In genomic region chr1:244849189-244849866, GRCh38 we compare ENCODE assay signal across 20 cellular contexts. TPM values are rescaled to one million over a fixed set of nuclear protein-coding genes. Genes with fewer than 3 reads are reported as not detected.
DNase-seq lines count a peak whose midpoint lies in the region; ATAC-seq, FAIRE-seq and TF ChIP-seq lines count a peak whose summit lies in the region.
"Had no signal": no experiment of that assay in that cellular context is flagged by ENCODE, and none has a peak within 500 bp of the region (broad histone marks: within the 10 kb centered on the region; RNA-seq: fewer than 3 reads in every experiment).

No MANE protein-coding gene starts in this region.

- H3K79me2 ChIP-seq in Karpas-422 (ENCODE audit: low read length): peaks cover 46% of the 10 kb centered on the region

- no peak overlapping the region for H3K4me3 ChIP-seq in Karpas-422 (ENCODE audit: low read length)
- H3K4me3 ChIP-seq: Peyer's patch, uterus had no signal

- no peak for ATAC-seq in CD4-positive, alpha-beta T cell (ENCODE audit: poor library complexity)
- ATAC-seq in left colon: peak; percentile 15
- ATAC-seq in GM21529 (IDR thresholded peaks at IDR 0.05; ENCODE audit: unreplicated experiment): no peak
- ATAC-seq: stimulated activated naive B cell treated with anti-CD40 and anti-IgM and Interleukin-4, amounts not matched to agents 10 μg/mL and 1 μg/mL and 100 μg/mL, for 72 hours; WTC11 had no signal

- no peak for FAIRE-seq in urothelium cell line (lab: Jason Lieb, UNC)
- FAIRE-seq: colon, small intestine had no signal

- H3K9me3 ChIP-seq in CD4-positive, alpha-beta T cell (ENCODE audit: control insufficient read depth, low read length): no peaks in the 10 kb centered on the region
- no peaks in the 10 kb centered on the region for H3K9me3 ChIP-seq in Karpas-422 (ENCODE audit: low read length)
- H3K9me3 ChIP-seq: Peyer's patch, uterus had no signal

- peaks cover 98% of the 10 kb centered on the region for H3K36me3 Mint-ChIP-seq in CD4-positive, alpha-beta T cell (ENCODE audit: low read depth)

- H2AFZ ChIP-seq in Karpas-422 (ENCODE audit: low read length): no peak overlapping the region

- H3K4me1 ChIP-seq in Karpas-422 (ENCODE audit: low read length): no peaks in the 10 kb centered on the region
- H3K4me1 ChIP-seq: uterus had no signal

- peak overlapping the region; percentile 60 for H3K27ac Mint-ChIP-seq in CD4-positive, alpha-beta T cell
- H3K27ac Mint-ChIP-seq: stimulated activated naive B cell treated with anti-CD40 and anti-IgM and Interleukin-4, amounts not matched to agents 10 μg/mL and 1 μg/mL and 100 μg/mL, for 72 hours had no signal

- no peak overlapping the region for H3K4me3 Mint-ChIP-seq in CD4-positive, alpha-beta T cell
- H3K4me3 Mint-ChIP-seq: stimulated activated naive B cell treated with anti-CD40 and anti-IgM and Interleukin-4, amounts not matched to agents 10 μg/mL and 1 μg/mL and 100 μg/mL, for 72 hours; WTC11 had no signal

- DNase-seq in CD4-positive, alpha-beta T cell: no peak
- DNase-seq in NAMALWA (ENCODE audit: low spot score) (peak; percentile 10), left colon (no peak), NCI-H187 (lab: John Stamatoyannopoulos, UW) (no peak), Karpas-422 (no peak), urothelium cell line (ENCODE audit: low spot score) (no peak)
- DNase-seq: amniotic stem cell; DMS79; mesendoderm; MM.1S; NCI-H2081 treated with DMSO at 0.1 percent for 48 hours; NCI-H774; Peyer's patch; stimulated activated naive B cell treated with anti-CD40 and anti-IgM and Interleukin-4, amounts not matched to agents 10 μg/mL and 1 μg/mL and 100 μg/mL, for 72 hours; uterus had no signal

- TF ChIP-seq CTCF in 22Rv1 (IDR thresholded peaks at IDR 0.05): no peak
- TF ChIP-seq CTCF in CD4-positive, alpha-beta T cell (IDR thresholded peaks at IDR 0.05): no peak

- intact Hi-C loops in CD4-positive, alpha-beta T cell (cut with DNase I, micrococcal nuclease): no loop called here
- intact Hi-C loops in left colon (cut with DNase I, micrococcal nuclease): no loop called here

- H3K9me3 Mint-ChIP-seq in CD4-positive, alpha-beta T cell: no peaks in the 10 kb centered on the region
- H3K9me3 Mint-ChIP-seq: stimulated activated naive B cell treated with anti-CD40 and anti-IgM and Interleukin-4, amounts not matched to agents 10 μg/mL and 1 μg/mL and 100 μg/mL, for 72 hours; WTC11 had no signal

- H3K4me1 Mint-ChIP-seq in CD4-positive, alpha-beta T cell (ENCODE audit: low read depth): peaks cover 89% of the 10 kb centered on the region

- no peaks in the 10 kb centered on the region for H3K27me3 Mint-ChIP-seq in CD4-positive, alpha-beta T cell
- H3K27me3 Mint-ChIP-seq: stimulated activated naive B cell treated with anti-CD40 and anti-IgM and Interleukin-4, amounts not matched to agents 10 μg/mL and 1 μg/mL and 100 μg/mL, for 72 hours had no signal

- H3K4me2 ChIP-seq in Karpas-422 (ENCODE audit: low read depth, low read length, poor library complexity, severe bottlenecking): no peak overlapping the region

- H3K9me2 ChIP-seq in Karpas-422 (replicated peaks; ENCODE audit: insufficient read depth, low read length): no peaks in the 10 kb centered on the region

- POLR2A ChIA-PET in CD4-positive, alpha-beta T cell (lab: Charles Lee): interaction anchor here (0.9 to 22.6 kb wide), 3 partner anchors 9 to 193 kb away, joined by 3 to 1262 read pairs (median 141); partner anchors contain the start of genes COX20 and HNRNPU

- CTCF ChIA-PET in CD4-positive, alpha-beta T cell (lab: Charles Lee): interaction anchor here (0.9 to 1.3 kb wide), 3 partner anchors 9 to 194 kb away, joined by 3 to 4 read pairs (median 3); no protein-coding TSS in a partner anchor

- H3K36me3 ChIP-seq in Karpas-422 (ENCODE audit: insufficient read depth, low read length): peaks cover 91% of the 10 kb centered on the region
- H3K36me3 ChIP-seq: uterus had no signal

- H3K9ac ChIP-seq in Karpas-422 (ENCODE audit: low read length): no peak overlapping the region

- no peaks in the 10 kb centered on the region for H3K27me3 ChIP-seq in CD4-positive, alpha-beta T cell (ENCODE audit: control insufficient read depth, insufficient read depth, low read length)
- no peaks in the 10 kb centered on the region for H3K27me3 ChIP-seq in Karpas-422 (ENCODE audit: low read length)
- H3K27me3 ChIP-seq: Peyer's patch, uterus had no signal

- H4K20me1 ChIP-seq in Karpas-422 (ENCODE audit: insufficient read depth, low read depth, low read length): 0 out of 2 replicates have a peak, but pooled peaks cover 3% of the 10 kb centered on the region

- H3K27ac ChIP-seq in 22Rv1: peak overlapping the region; percentile 32
- no peak overlapping the region for H3K27ac ChIP-seq in CD4-positive, alpha-beta T cell (ENCODE audit: low read depth, low read length)
- no peak overlapping the region for H3K27ac ChIP-seq in Karpas-422 (ENCODE audit: low read length)
- H3K27ac ChIP-seq: uterus had no signal

RNA-seq across cellular contexts. Expression of gene COX20, which starts 13.9 kb away (rescaled TPM):
- 10 to 100 TPM; 14.5 to 16.8 TPM for total RNA-seq in CD4-positive, alpha-beta T cell
- total RNA-seq in left colon: 10 to 100 TPM; 21.8 to 30.5 TPM
- total RNA-seq in Karpas-422 (2014; rRNA removed; shearing (Covaris generic); ENCODE audit: low replicate concordance): 24.1 and 52.4 TPM in 2 replicates

RNA-seq across cellular contexts. Expression of gene HNRNPU, which starts 15.0 kb away (rescaled TPM):
- total RNA-seq in CD4-positive, alpha-beta T cell: 100 to 1,000 TPM; 415 TPM
- 100 to 1,000 TPM; 188 to 225 TPM for total RNA-seq in left colon
- total RNA-seq in Karpas-422 (2014; rRNA removed; shearing (Covaris generic); ENCODE audit: low replicate concordance): 224 and 343 TPM in 2 replicates
